In the genomic region with DNA sequence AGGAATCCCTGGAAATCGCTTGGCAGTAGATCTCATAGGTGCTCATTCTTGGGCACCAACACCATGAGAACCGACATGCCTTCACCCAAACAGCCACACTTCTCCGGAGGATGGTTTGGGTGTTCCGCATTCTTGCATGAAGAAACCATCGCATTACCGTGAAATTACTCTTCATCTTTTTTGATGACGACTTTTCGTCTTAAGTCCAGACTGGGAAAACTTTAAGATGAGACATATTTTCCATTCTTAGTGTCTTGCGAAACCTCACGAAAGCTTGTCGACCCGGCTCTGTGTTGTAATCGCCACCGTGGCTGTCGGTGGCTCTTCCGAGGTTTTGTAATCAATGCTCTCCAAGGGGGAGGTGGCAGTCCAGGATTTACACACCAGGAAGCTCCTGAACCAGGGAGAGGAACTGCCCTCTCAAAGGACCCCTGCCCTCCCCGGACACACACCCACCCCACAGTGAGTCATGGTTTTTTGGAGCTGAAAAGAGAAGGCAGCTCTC, we compare ENCODE assay signal across 1 cellular context.
TF ChIP-seq lines count a peak whose summit lies in the region.

No MANE protein-coding gene starts in this region.

TF ChIP-seq in HepG2, 621 proteins besides CTCF, POLR2A, EP300 and RAD21 (continued from another document and continues in another):
- peak; percentile 91 for TF ChIP-seq ETV5 (CRISPR knock-in tag; IDR thresholded peaks at IDR 0.05; ENCODE audit: borderline replicate concordance)
- TF ChIP-seq SP4 (CRISPR knock-in tag; IDR thresholded peaks at IDR 0.05) = peak; percentile 51
- no peak for TF ChIP-seq ZNF660 (CRISPR knock-in tag; IDR thresholded peaks at IDR 0.05; ENCODE audit: borderline replicate concordance, low read depth)
- TF ChIP-seq, protein P1, sequence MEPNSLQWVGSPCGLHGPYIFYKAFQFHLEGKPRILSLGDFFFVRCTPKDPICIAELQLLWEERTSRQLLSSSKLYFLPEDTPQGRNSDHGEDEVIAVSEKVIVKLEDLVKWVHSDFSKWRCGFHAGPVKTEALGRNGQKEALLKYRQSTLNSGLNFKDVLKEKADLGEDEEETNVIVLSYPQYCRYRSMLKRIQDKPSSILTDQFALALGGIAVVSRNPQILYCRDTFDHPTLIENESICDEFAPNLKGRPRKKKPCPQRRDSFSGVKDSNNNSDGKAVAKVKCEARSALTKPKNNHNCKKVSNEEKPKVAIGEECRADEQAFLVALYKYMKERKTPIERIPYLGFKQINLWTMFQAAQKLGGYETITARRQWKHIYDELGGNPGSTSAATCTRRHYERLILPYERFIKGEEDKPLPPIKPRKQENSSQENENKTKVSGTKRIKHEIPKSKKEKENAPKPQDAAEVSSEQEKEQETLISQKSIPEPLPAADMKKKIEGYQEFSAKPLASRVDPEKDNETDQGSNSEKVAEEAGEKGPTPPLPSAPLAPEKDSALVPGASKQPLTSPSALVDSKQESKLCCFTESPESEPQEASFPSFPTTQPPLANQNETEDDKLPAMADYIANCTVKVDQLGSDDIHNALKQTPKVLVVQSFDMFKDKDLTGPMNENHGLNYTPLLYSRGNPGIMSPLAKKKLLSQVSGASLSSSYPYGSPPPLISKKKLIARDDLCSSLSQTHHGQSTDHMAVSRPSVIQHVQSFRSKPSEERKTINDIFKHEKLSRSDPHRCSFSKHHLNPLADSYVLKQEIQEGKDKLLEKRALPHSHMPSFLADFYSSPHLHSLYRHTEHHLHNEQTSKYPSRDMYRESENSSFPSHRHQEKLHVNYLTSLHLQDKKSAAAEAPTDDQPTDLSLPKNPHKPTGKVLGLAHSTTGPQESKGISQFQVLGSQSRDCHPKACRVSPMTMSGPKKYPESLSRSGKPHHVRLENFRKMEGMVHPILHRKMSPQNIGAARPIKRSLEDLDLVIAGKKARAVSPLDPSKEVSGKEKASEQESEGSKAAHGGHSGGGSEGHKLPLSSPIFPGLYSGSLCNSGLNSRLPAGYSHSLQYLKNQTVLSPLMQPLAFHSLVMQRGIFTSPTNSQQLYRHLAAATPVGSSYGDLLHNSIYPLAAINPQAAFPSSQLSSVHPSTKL (CRISPR knock-in tag; IDR thresholded peaks at IDR 0.05) = peak; percentile 78
- TF ChIP-seq KLF6 (CRISPR knock-in tag; IDR thresholded peaks at IDR 0.05) = 0 out of 2 replicates have a peak, but pooled peaks have one; percentile 62
- no peak for TF ChIP-seq TOE1 (CRISPR knock-in tag; IDR thresholded peaks at IDR 0.05)
- TF ChIP-seq KDM4B (CRISPR knock-in tag; IDR thresholded peaks at IDR 0.05) = peak; percentile 60; the same call in 1 of the 2 replicates
- peak; percentile 80 for TF ChIP-seq IRF2 (CRISPR knock-in tag; IDR thresholded peaks at IDR 0.05)
- TF ChIP-seq, protein P2, sequence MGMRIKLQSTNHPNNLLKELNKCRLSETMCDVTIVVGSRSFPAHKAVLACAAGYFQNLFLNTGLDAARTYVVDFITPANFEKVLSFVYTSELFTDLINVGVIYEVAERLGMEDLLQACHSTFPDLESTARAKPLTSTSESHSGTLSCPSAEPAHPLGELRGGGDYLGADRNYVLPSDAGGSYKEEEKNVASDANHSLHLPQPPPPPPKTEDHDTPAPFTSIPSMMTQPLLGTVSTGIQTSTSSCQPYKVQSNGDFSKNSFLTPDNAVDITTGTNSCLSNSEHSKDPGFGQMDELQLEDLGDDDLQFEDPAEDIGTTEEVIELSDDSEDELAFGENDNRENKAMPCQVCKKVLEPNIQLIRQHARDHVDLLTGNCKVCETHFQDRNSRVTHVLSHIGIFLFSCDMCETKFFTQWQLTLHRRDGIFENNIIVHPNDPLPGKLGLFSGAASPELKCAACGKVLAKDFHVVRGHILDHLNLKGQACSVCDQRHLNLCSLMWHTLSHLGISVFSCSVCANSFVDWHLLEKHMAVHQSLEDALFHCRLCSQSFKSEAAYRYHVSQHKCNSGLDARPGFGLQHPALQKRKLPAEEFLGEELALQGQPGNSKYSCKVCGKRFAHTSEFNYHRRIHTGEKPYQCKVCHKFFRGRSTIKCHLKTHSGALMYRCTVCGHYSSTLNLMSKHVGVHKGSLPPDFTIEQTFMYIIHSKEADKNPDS (CRISPR knock-in tag; IDR thresholded peaks at IDR 0.05) = no peak
- TF ChIP-seq ZFP36L1 (CRISPR knock-in tag; IDR thresholded peaks at IDR 0.05) = peak; percentile 57; the same call in 1 of the 2 replicates
- TF ChIP-seq MYNN (CRISPR knock-in tag; IDR thresholded peaks at IDR 0.05; ENCODE audit: low read depth) = no peak
- TF ChIP-seq ZBTB2 (CRISPR knock-in tag; IDR thresholded peaks at IDR 0.05; ENCODE audit: low read depth) = 0 out of 2 replicates have a peak, but pooled peaks have one; percentile 4
- TF ChIP-seq, protein P3, sequence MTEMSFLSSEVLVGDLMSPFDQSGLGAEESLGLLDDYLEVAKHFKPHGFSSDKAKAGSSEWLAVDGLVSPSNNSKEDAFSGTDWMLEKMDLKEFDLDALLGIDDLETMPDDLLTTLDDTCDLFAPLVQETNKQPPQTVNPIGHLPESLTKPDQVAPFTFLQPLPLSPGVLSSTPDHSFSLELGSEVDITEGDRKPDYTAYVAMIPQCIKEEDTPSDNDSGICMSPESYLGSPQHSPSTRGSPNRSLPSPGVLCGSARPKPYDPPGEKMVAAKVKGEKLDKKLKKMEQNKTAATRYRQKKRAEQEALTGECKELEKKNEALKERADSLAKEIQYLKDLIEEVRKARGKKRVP (CRISPR knock-in tag; IDR thresholded peaks at IDR 0.05) = peak in 1 of 2 experiments; percentile 74; a peak in 2 of 4 replicates
- peak in 1 of 2 experiments; percentile 72; a peak in 1 of 4 replicates for TF ChIP-seq KLF16 (CRISPR knock-in tag; IDR thresholded peaks at IDR 0.05)
- 0 out of 2 replicates have a peak, but pooled peaks have one; percentile 35 for TF ChIP-seq ZNF609 (CRISPR knock-in tag; IDR thresholded peaks at IDR 0.05; ENCODE audit: borderline replicate concordance)
- peak; percentile 49; the same call in 1 of the 2 replicates for TF ChIP-seq SMC3 (IDR thresholded peaks at IDR 0.05; ENCODE audit: low read length)
- peak; percentile 79 for TF ChIP-seq SALL1 (CRISPR knock-in tag; IDR thresholded peaks at IDR 0.05)
- peak; percentile 50; the same call in 1 of the 2 replicates for TF ChIP-seq ZNF644 (CRISPR knock-in tag; IDR thresholded peaks at IDR 0.05; ENCODE audit: low read depth)
- no peak for TF ChIP-seq HHEX (CRISPR knock-in tag; IDR thresholded peaks at IDR 0.05)
- TF ChIP-seq, protein P4, sequence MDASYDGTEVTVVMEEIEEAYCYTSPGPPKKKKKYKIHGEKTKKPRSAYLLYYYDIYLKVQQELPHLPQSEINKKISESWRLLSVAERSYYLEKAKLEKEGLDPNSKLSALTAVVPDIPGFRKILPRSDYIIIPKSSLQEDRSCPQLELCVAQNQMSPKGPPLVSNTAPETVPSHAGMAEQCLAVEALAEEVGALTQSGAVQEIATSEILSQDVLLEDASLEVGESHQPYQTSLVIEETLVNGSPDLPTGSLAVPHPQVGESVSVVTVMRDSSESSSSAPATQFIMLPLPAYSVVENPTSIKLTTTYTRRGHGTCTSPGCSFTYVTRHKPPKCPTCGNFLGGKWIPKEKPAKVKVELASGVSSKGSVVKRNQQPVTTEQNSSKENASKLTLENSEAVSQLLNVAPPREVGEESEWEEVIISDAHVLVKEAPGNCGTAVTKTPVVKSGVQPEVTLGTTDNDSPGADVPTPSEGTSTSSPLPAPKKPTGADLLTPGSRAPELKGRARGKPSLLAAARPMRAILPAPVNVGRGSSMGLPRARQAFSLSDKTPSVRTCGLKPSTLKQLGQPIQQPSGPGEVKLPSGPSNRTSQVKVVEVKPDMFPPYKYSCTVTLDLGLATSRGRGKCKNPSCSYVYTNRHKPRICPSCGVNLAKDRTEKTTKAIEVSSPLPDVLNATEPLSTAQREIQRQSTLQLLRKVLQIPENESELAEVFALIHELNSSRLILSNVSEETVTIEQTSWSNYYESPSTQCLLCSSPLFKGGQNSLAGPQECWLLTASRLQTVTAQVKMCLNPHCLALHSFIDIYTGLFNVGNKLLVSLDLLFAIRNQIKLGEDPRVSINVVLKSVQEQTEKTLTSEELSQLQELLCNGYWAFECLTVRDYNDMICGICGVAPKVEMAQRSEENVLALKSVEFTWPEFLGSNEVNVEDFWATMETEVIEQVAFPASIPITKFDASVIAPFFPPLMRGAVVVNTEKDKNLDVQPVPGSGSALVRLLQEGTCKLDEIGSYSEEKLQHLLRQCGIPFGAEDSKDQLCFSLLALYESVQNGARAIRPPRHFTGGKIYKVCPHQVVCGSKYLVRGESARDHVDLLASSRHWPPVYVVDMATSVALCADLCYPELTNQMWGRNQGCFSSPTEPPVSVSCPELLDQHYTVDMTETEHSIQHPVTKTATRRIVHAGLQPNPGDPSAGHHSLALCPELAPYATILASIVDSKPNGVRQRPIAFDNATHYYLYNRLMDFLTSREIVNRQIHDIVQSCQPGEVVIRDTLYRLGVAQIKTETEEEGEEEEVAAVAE (CRISPR knock-in tag; IDR thresholded peaks at IDR 0.05; ENCODE audit: borderline replicate concordance) = peak; percentile 48; the same call in 1 of the 2 replicates
- peak; percentile 84 for TF ChIP-seq RXRB (CRISPR knock-in tag; IDR thresholded peaks at IDR 0.05; ENCODE audit: borderline replicate concordance)
- TF ChIP-seq YEATS4 (CRISPR knock-in tag; IDR thresholded peaks at IDR 0.05; ENCODE audit: borderline replicate concordance) = peak; percentile 53; the same call in 1 of the 2 replicates
- TF ChIP-seq, protein P5, sequence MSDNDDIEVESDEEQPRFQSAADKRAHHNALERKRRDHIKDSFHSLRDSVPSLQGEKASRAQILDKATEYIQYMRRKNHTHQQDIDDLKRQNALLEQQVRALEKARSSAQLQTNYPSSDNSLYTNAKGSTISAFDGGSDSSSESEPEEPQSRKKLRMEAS (IDR thresholded peaks at IDR 0.05) = peak; percentile 19; the same call in 1 of the 2 replicates
- TF ChIP-seq CREB1 (IDR thresholded peaks at IDR 0.05) = peak; percentile 59
- peak; percentile 48; the same call in 1 of the 2 replicates for TF ChIP-seq CREB1 (CRISPR knock-in tag; IDR thresholded peaks at IDR 0.05)
- TF ChIP-seq ONECUT2 (CRISPR knock-in tag; IDR thresholded peaks at IDR 0.05) = 0 out of 2 replicates have a peak, but pooled peaks have one; percentile 19
- TF ChIP-seq, protein P6, sequence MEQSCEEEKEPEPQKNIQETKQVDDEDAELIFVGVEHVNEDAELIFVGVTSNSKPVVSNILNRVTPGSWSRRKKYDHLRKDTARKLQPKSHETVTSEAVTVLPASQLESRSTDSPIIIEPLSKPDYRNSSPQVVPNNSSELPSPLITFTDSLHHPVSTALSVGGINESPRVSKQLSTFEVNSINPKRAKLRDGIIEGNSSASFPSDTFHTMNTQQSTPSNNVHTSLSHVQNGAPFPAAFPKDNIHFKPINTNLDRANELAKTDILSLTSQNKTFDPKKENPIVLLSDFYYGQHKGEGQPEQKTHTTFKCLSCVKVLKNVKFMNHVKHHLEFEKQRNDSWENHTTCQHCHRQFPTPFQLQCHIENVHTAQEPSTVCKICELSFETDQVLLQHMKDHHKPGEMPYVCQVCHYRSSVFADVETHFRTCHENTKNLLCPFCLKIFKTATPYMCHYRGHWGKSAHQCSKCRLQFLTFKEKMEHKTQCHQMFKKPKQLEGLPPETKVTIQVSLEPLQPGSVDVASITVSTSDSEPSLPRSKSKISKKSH (CRISPR knock-in tag; IDR thresholded peaks at IDR 0.05; ENCODE audit: borderline replicate concordance) = no peak
- TF ChIP-seq ZNF101 (CRISPR knock-in tag; IDR thresholded peaks at IDR 0.05; ENCODE audit: borderline replicate concordance, low read depth) = no peak
